ENCODE assay signal across 15 cellular contexts in the genomic region with DNA sequence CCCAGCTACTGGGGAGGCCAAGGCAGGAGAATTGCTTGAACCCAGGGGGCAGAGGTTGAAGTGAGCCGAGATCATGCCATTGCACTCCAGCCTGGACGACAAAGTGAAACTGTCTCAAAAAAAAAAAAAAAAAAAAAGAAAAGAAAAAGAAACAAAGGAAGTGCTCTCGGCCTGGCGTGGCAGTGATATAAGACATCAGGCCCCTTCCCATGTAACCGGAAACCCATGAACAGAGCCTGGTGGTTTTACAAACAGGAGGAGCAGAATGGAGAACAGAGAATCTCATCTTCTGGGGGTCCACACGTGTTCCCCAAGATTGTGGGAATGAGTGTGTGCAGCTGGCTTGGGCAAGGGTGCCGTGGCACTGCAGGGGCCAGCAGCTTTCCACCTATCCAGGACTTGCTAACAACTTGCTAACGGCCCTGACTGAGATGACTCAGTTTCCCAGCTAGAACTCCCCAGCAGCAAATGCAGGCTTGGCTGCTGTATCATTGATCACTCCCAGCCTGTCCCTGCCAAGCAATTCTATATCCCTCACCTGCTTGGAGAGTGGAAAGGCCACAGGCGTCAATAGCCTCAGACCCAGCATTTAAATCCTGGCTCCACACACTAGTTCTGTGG.
A peak's percentile ranks its signal among the peaks of the same experiment; 100 is the strongest.
DNase-seq lines count a peak whose midpoint lies in the region; ATAC-seq, FAIRE-seq and TF ChIP-seq lines count a peak whose summit lies in the region.
"Had no signal": no experiment of that assay in that cellular context is flagged by ENCODE, and none has a peak within 500 bp of the region (broad histone marks: within the 10 kb centered on the region; RNA-seq: fewer than 3 reads in every experiment).

No MANE protein-coding gene starts in this region.

- H3K4me1 ChIP-seq in BLaER1 = peaks cover 43% of the 10 kb centered on the region
- no peaks in the 10 kb centered on the region for H3K4me1 ChIP-seq in CD8-positive, alpha-beta memory T cell (ENCODE audit: insufficient read depth, low read length)
- no peaks in the 10 kb centered on the region for H3K4me1 ChIP-seq in kidney (ENCODE audit: control insufficient read depth in 1 of 2, insufficient read depth in 1 of 2, low read depth in 1 of 2, low read length in 2 of 2)
- H3K4me1 ChIP-seq in esophagus squamous epithelium = no peaks in the 10 kb centered on the region
- H3K4me1 ChIP-seq: left lung had no signal

- 0 out of 2 replicates have a peak overlapping the region, but pooled peaks have one; percentile 2 for H3K4me3 ChIP-seq in BLaER1
- no peak overlapping the region for H3K4me3 ChIP-seq in CD8-positive, alpha-beta memory T cell (ENCODE audit: low read length)
- no peak overlapping the region for H3K4me3 ChIP-seq in kidney (ENCODE audit: low read length in 2 of 2)
- H3K4me3 ChIP-seq in esophagus squamous epithelium = no peak overlapping the region
- H3K4me3 ChIP-seq: left lung, ovary, thoracic aorta had no signal

- H3K4me1 Mint-ChIP-seq in CD8-positive, alpha-beta memory T cell = peaks cover 0 to 7% (median 6%) of the 10 kb centered on the region in 3 donors
- peaks cover 10% of the 10 kb centered on the region for H3K4me1 Mint-ChIP-seq in activated CD4-positive, alpha-beta memory T cell treated with anti-CD3 and anti-CD28 coated beads for 36 hours (ENCODE audit: low read depth)

- TF ChIP-seq CTCF in kidney (IDR thresholded peaks at IDR 0.05; ENCODE audit: borderline replicate concordance, extremely low read depth, insufficient read depth) (no peak), esophagus squamous epithelium (IDR thresholded peaks at IDR 0.05) (no peak)

- peak overlapping the region in 4 of 7 donors; percentile 27 to 48 (median 34) for H3K4me3 Mint-ChIP-seq in CD8-positive, alpha-beta memory T cell
- no peak overlapping the region for H3K4me3 Mint-ChIP-seq in activated CD4-positive, alpha-beta memory T cell treated with anti-CD3 and anti-CD28 coated beads for 36 hours

- no peaks in the 10 kb centered on the region for H3K36me3 Mint-ChIP-seq in CD8-positive, alpha-beta memory T cell
- no peaks in the 10 kb centered on the region for H3K36me3 Mint-ChIP-seq in activated CD4-positive, alpha-beta memory T cell treated with anti-CD3 and anti-CD28 coated beads for 36 hours

- POLR2A ChIA-PET in CD8-positive, alpha-beta memory T cell (lab: Charles Lee) = no interaction called here
- POLR2A ChIA-PET in activated CD4-positive, alpha-beta memory T cell treated with anti-CD3 and anti-CD28 coated beads for 36 hours (lab: Charles Lee) = no interaction called here

- H3K9ac ChIP-seq in BLaER1 (no peak overlapping the region; the same call in 1 of the 2 replicates), kidney (ENCODE audit: low read length in 2 of 2) (no peak overlapping the region)

- H3K27me3 Mint-ChIP-seq in CD8-positive, alpha-beta memory T cell = peaks cover 6 to 8% of the 10 kb centered on the region in 2 donors
- no peaks in the 10 kb centered on the region for H3K27me3 Mint-ChIP-seq in activated CD4-positive, alpha-beta memory T cell treated with anti-CD3 and anti-CD28 coated beads for 36 hours

- no peaks in the 10 kb centered on the region for H4K20me1 ChIP-seq in BLaER1

- TF ChIP-seq POLR2A in esophagus squamous epithelium (IDR thresholded peaks at IDR 0.05) = no peak

- no peak for FAIRE-seq in kidney (lab: Jason Lieb, UNC)

- CTCF ChIA-PET in CD8-positive, alpha-beta memory T cell (lab: Charles Lee) = no interaction called here
- CTCF ChIA-PET in activated CD4-positive, alpha-beta memory T cell treated with anti-CD3 and anti-CD28 coated beads for 36 hours (lab: Charles Lee) = no interaction called here

- intact Hi-C loops in activated CD4-positive, alpha-beta memory T cell treated with anti-CD3 and anti-CD28 coated beads for 36 hours (cut with micrococcal nuclease) = no loop called here
- intact Hi-C loops in kidney (cut with DNase I) (no loop called here), esophagus squamous epithelium (cut with DNase I) (no loop called here)

- H3K4me2 ChIP-seq in BLaER1 = peak overlapping the region; percentile 64

- no peaks in the 10 kb centered on the region for H3K9me3 Mint-ChIP-seq in CD8-positive, alpha-beta memory T cell
- no peaks in the 10 kb centered on the region for H3K9me3 Mint-ChIP-seq in activated CD4-positive, alpha-beta memory T cell treated with anti-CD3 and anti-CD28 coated beads for 36 hours

- 47 to 65% methylated on average over 8 to 9 of the region's 9 CpGs for WGBS in esophagus squamous epithelium, 2 donors

- H3K36me3 ChIP-seq in BLaER1 = no peaks in the 10 kb centered on the region
- H3K36me3 ChIP-seq in CD8-positive, alpha-beta memory T cell (ENCODE audit: insufficient read depth, low read length) = no peaks in the 10 kb centered on the region
- no peaks in the 10 kb centered on the region for H3K36me3 ChIP-seq in kidney (ENCODE audit: control insufficient read depth in 1 of 2, insufficient read depth in 2 of 2, low read length in 2 of 2)
- no peaks in the 10 kb centered on the region for H3K36me3 ChIP-seq in esophagus squamous epithelium
- H3K36me3 ChIP-seq: left lung, ovary, thoracic aorta had no signal

- H3K27ac ChIP-seq in BLaER1 = 0 out of 2 replicates have a peak overlapping the region, but pooled peaks have one; percentile 12
- H3K27ac ChIP-seq in CD8-positive, alpha-beta memory T cell (ENCODE audit: low read depth, low read length) = no peak overlapping the region
- H3K27ac ChIP-seq in kidney (ENCODE audit: low read depth in 2 of 2, low read length in 2 of 2) = no peak overlapping the region
- H3K27ac ChIP-seq in esophagus squamous epithelium = no peak overlapping the region
- H3K27ac ChIP-seq: left lung, ovary, thoracic aorta had no signal

- H3K27me3 ChIP-seq in BLaER1 (no peaks in the 10 kb centered on the region), esophagus squamous epithelium (peaks cover 0 to 30% (median 0%) of the 10 kb centered on the region in 4 donors)
- H3K27me3 ChIP-seq in CD8-positive, alpha-beta memory T cell (ENCODE audit: insufficient read depth, low read length, poor library complexity, severe bottlenecking) = no peaks in the 10 kb centered on the region
- H3K27me3 ChIP-seq: left lung, ovary had no signal

- peak overlapping the region in 1 of 8 donors; percentile 29 for H3K27ac Mint-ChIP-seq in CD8-positive, alpha-beta memory T cell
- H3K27ac Mint-ChIP-seq in activated CD4-positive, alpha-beta memory T cell treated with anti-CD3 and anti-CD28 coated beads for 36 hours = peak overlapping the region; percentile 5

- no peaks in the 10 kb centered on the region for H3K9me3 ChIP-seq in BLaER1
- no peaks in the 10 kb centered on the region for H3K9me3 ChIP-seq in CD8-positive, alpha-beta memory T cell (ENCODE audit: low read length)
- H3K9me3 ChIP-seq in kidney (ENCODE audit: control insufficient read depth in 1 of 2, low read length in 2 of 2) = no peaks in the 10 kb centered on the region
- H3K9me3 ChIP-seq in esophagus squamous epithelium = no peaks in the 10 kb centered on the region
- H3K9me3 ChIP-seq: left lung, ovary, thoracic aorta had no signal

- DNase-seq in CD8-positive, alpha-beta memory T cell = peak in 1 of 5 donors; percentile 4
- DNase-seq in activated CD4-positive, alpha-beta memory T cell treated with anti-CD3 and anti-CD28 coated beads for 36 hours = no peak
- DNase-seq in kidney (peak; percentile 36), foreskin melanocyte (no peak), NCI-H1694 (lab: John Stamatoyannopoulos, UW) (no peak), esophagus squamous epithelium (lab: John Stamatoyannopoulos, UW) (no peak), left lobe of liver (ENCODE audit: low spot score) (no peak)
- DNase-seq: effector CD8-positive, alpha-beta T cell; hypothalamus; NCI-H526 treated with DMSO at 0.1 percent for 48 hours; ovary; stimulated activated CD4-positive, alpha-beta T cell treated with anti-CD3 and anti-CD28 coated beads, Interleukin-4, amount 100 ng/mL, for 1 hour had no signal

- ATAC-seq in left lobe of liver = no peak
- ATAC-seq: left lung had no signal
